ENCODE assay signal across 8 cellular contexts in the genomic region with DNA sequence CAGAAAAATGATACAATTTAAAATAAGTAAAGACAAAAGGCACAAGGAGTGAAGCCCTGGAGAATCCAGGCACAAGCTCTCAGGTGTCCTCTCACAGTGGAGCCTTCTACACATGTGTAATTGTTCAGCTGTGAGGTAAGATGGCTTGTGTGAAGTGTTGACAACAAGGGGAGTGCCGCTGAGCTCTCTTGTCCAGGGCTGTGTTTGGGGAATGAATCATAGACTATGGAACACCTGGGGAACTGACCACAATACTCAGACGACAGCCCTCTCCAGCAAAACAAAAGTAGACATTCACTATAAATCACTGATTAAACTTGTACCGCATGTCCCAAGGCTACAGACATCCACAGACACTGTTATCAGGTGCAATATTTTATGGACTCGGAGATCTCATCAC.
DNase-seq lines count a peak whose midpoint lies in the region; ATAC-seq, FAIRE-seq and TF ChIP-seq lines count a peak whose summit lies in the region.
"Not testable (repeated sequence)": the region's sequence is repeated elsewhere in the genome, so short reads cannot be mapped to it uniquely, and the experiment has no call there.

No MANE protein-coding gene starts in this region.

- peak; percentile 54 for DNase-seq in DMS153 (lab: John Stamatoyannopoulos, UW)
- DNase-seq in LoVo (ENCODE audit: low spot score), result peak; percentile 3
- DNase-seq in NCI-H2029 treated with DMSO at 0.1 percent for 48 hours (lab: John Stamatoyannopoulos, UW), result peak; percentile 31
- DNase-seq in NCI-H510A treated with DMSO at 0.1 percent for 48 hours (lab: John Stamatoyannopoulos, UW), result peak; percentile 67
- DNase-seq in SHP77 (lab: John Stamatoyannopoulos, UW), result peak; percentile 58 to 70
- DNase-seq in activated naive CD4-positive, alpha-beta T cell treated with anti-CD3 and anti-CD28 coated beads, Interleukin-2, amount 50 U/mL, for 72 hours (ENCODE audit: low spot score in 2 of 2); upper lobe of right lung: not testable (repeated sequence)
- DNase-seq in keratinocyte (ENCODE audit: low read depth, low spot score), result peak; percentile 1

- H3K9me1 ChIP-seq in keratinocyte (ENCODE audit: control insufficient read depth, extremely low read depth, insufficient read depth, low read length), result not testable (repeated sequence)

- H3K27ac Mint-ChIP-seq in activated naive CD4-positive, alpha-beta T cell treated with anti-CD3 and anti-CD28 coated beads, Interleukin-2, amount 50 U/mL, for 72 hours, result not testable (repeated sequence)

- ATAC-seq in activated naive CD4-positive, alpha-beta T cell treated with anti-CD3 and anti-CD28 coated beads, Interleukin-2, amount 50 U/mL, for 72 hours, result peak; percentile 57 to 62
- peak; percentile 89 for ATAC-seq in upper lobe of right lung

- H3K4me2 ChIP-seq in keratinocyte (ENCODE audit: control insufficient read depth, extremely low read depth, insufficient read depth, low read depth, low read length), result not testable (repeated sequence)

- not testable (repeated sequence) for H3K79me2 ChIP-seq in keratinocyte (ENCODE audit: control insufficient read depth, insufficient read depth, low read length)

- TF ChIP-seq CTCF in keratinocyte (optimal IDR thresholded peaks at IDR 0.05 in 1 of 3, IDR thresholded peaks at IDR 0.05 in 1 of 3, conservative IDR thresholded peaks at IDR 0.05 in 1 of 3; ENCODE audit: extremely low read depth in 1 of 3, insufficient read depth in 2 of 3, low read length in 3 of 3); upper lobe of right lung (IDR thresholded peaks at IDR 0.05): not testable (repeated sequence)

- not testable (repeated sequence) for H3K9ac ChIP-seq in keratinocyte (ENCODE audit: control insufficient read depth, extremely low read depth, insufficient read depth, low read length)

- dilution Hi-C loops in keratinocyte (cut with MboI; ENCODE audit: extremely low pct_ligation_motif_present, low sequenced_read_pairs), result not testable (repeated sequence)

- not testable (repeated sequence) for H3K27me3 ChIP-seq in keratinocyte (ENCODE audit: control insufficient read depth, extremely low read depth, insufficient read depth, low read length); upper lobe of right lung

- not testable (repeated sequence) for H3K4me3 ChIP-seq in keratinocyte (ENCODE audit: control insufficient read depth in 2 of 3, extremely low read depth in 1 of 3, insufficient read depth in 2 of 3, low read depth in 1 of 3, low read length in 3 of 3); upper lobe of right lung

- H3K36me3 ChIP-seq in keratinocyte (ENCODE audit: control insufficient read depth in 2 of 2, extremely low read depth in 1 of 2, insufficient read depth in 2 of 2, low read length in 2 of 2); upper lobe of right lung: not testable (repeated sequence)

- not testable (repeated sequence) for H3K9me3 Mint-ChIP-seq in activated naive CD4-positive, alpha-beta T cell treated with anti-CD3 and anti-CD28 coated beads, Interleukin-2, amount 50 U/mL, for 72 hours

- intact Hi-C loops in upper lobe of right lung (cut with DNase I), result not testable (repeated sequence)

- not testable (repeated sequence) for H4K20me1 ChIP-seq in keratinocyte (ENCODE audit: control insufficient read depth, extremely low read depth, insufficient read depth, low read length)

- not testable (repeated sequence) for H2AFZ ChIP-seq in keratinocyte (ENCODE audit: control insufficient read depth, low read length)

- H3K9me3 ChIP-seq in keratinocyte (ENCODE audit: control insufficient read depth, low read depth, low read length); upper lobe of right lung: not testable (repeated sequence)

- not testable (repeated sequence) for H3K36me3 Mint-ChIP-seq in activated naive CD4-positive, alpha-beta T cell treated with anti-CD3 and anti-CD28 coated beads, Interleukin-2, amount 50 U/mL, for 72 hours

- not testable (repeated sequence) for FAIRE-seq in keratinocyte (lab: Jason Lieb, UNC)

- not testable (repeated sequence) for H3K27ac ChIP-seq in keratinocyte (ENCODE audit: control insufficient read depth, insufficient read depth, low read length); upper lobe of right lung

- not testable (repeated sequence) for H3K4me1 ChIP-seq in keratinocyte (ENCODE audit: control insufficient read depth, extremely low read depth, insufficient read depth, low read length); upper lobe of right lung
